ENCODE assay signal across 8 cellular contexts in genomic region chr2:175168564-175168945, GRCh38. TPM values are rescaled to one million over a fixed set of nuclear protein-coding genes. Genes with fewer than 3 reads are reported as not detected.
A peak's percentile ranks its signal among the peaks of the same experiment; 100 is the strongest.
DNase-seq lines count a peak whose midpoint lies in the region; ATAC-seq and TF ChIP-seq lines count a peak whose summit lies in the region.

No MANE protein-coding gene starts in this region.

- H3K9ac ChIP-seq in adipocyte (ENCODE audit: low read length) = peak overlapping the region; percentile 100

- intact Hi-C loops in heart left ventricle (cut with DNase I) = loop anchor here in 4 of 10 donors (1.0 to 10.0 kb wide), 5 partner anchors 13 to 164 kb away; partner anchors contain the start of genes ATP5MC3 (in 1 of the 4) and CHN1 (in 1 of the 4)
- intact Hi-C loops in left cardiac atrium (cut with DNase I) = no loop called here

- H3K27me3 ChIP-seq in heart left ventricle = no peaks in the 10 kb centered on the region
- H3K27me3 ChIP-seq in adipocyte (replicated peaks; ENCODE audit: control insufficient read depth, insufficient read depth, low read length) = no peaks in the 10 kb centered on the region
- H3K27me3 ChIP-seq in lung (ENCODE audit: control insufficient read depth, insufficient read depth) = no peaks in the 10 kb centered on the region

- H3K9me3 ChIP-seq in heart left ventricle = no peaks in the 10 kb centered on the region
- no peaks in the 10 kb centered on the region for H3K9me3 ChIP-seq in adipocyte (ENCODE audit: control insufficient read depth, low read length)
- no peaks in the 10 kb centered on the region for H3K9me3 ChIP-seq in lung (ENCODE audit: control insufficient read depth in 2 of 2, insufficient read depth in 1 of 2, low read length in 1 of 2)

- H3K27ac ChIP-seq in heart left ventricle (peak overlapping the region in 11 of 12 donors; percentile 49 to 99 (median 87)), lung (ENCODE audit: low read depth in 1 of 2, low read length in 1 of 2) (peak overlapping the region; percentile 75 to 96)

- no peak for DNase-seq in heart left ventricle
- DNase-seq in left cardiac atrium = no peak
- DNase-seq in adipocyte (ENCODE audit: low read depth) = no peak
- no peak for DNase-seq in lung (ENCODE audit: low spot score)
- DNase-seq in LoVo (ENCODE audit: low spot score) = no peak
- no peak for DNase-seq in NCI-H1105 treated with DMSO at 0.1 percent for 48 hours (lab: John Stamatoyannopoulos, UW)
- DNase-seq in NCI-H2196 (lab: John Stamatoyannopoulos, UW; ENCODE audit: unreplicated experiment) = no peak

- WGBS in heart left ventricle, 4 donors = 0 to 1% (median 0%) methylated on average over 11 of the region's 11 CpGs
- WGBS in lung, 2 donors = 0 to 1% methylated on average over 11 of the region's 11 CpGs

- H3K36me3 ChIP-seq in heart left ventricle (peaks cover 0 to 16% (median 0%) of the 10 kb centered on the region in 9 donors), adipocyte (ENCODE audit: control insufficient read depth, insufficient read depth, low read length, severe bottlenecking) (peaks cover 7% of the 10 kb centered on the region), lung (ENCODE audit: control insufficient read depth in 2 of 2, insufficient read depth in 2 of 2, low read length in 2 of 2) (peaks cover 0 to 3% of the 10 kb centered on the region in 2 donors)

- H3K4me3 ChIP-seq in heart left ventricle (peak overlapping the region; percentile 16 to 94 (median 84)), adipocyte (ENCODE audit: low read length) (peak overlapping the region; percentile 99), lung (peak overlapping the region; percentile 64)

- no peak for TF ChIP-seq POLR2A in heart left ventricle (IDR thresholded peaks at IDR 0.05)

- ATAC-seq in heart left ventricle (no peak), left cardiac atrium (no peak), HG03103 (IDR thresholded peaks at IDR 0.05; ENCODE audit: low read depth, unreplicated experiment) (peak; percentile 11), lung (ENCODE audit: insufficient read depth, low FRiP score) (peak; percentile 5)

- TF ChIP-seq CTCF in heart left ventricle (IDR thresholded peaks at IDR 0.05) (no peak), lung (IDR thresholded peaks at IDR 0.05; ENCODE audit: control extremely low read depth, extremely low read depth) (no peak)

- peaks cover 0 to 38% (median 14%) of the 10 kb centered on the region in 12 donors for H3K4me1 ChIP-seq in heart left ventricle
- peaks cover 21% of the 10 kb centered on the region for H3K4me1 ChIP-seq in adipocyte (ENCODE audit: control insufficient read depth, insufficient read depth, low read length)
- peaks cover 2 to 3% of the 10 kb centered on the region in 2 donors for H3K4me1 ChIP-seq in lung (ENCODE audit: control insufficient read depth in 2 of 2, insufficient read depth in 2 of 2, low read length in 2 of 2)

RNA-seq across cellular contexts. Expression of gene ATF2, which starts 0.6 kb away (rescaled TPM):
- total RNA-seq in heart left ventricle = 10 to 100 TPM; 17.1 to 41.5 (median 28.5) TPM
- 10 to 100 TPM; 11.2 to 14.4 TPM for polyA plus RNA-seq in heart left ventricle
- 10 to 100 TPM; 29.7 to 32.1 TPM for total RNA-seq in left cardiac atrium
- total RNA-seq in lung = 10 to 100 TPM; 43.2 to 92.7 TPM
- polyA plus RNA-seq in lung = 10 to 100 TPM; 16.3 to 17.2 TPM

RNA-seq across cellular contexts. Expression of gene ATP5MC3, which starts 13.0 kb away (rescaled TPM):
- total RNA-seq in heart left ventricle (1,000 to 10,000 TPM in 4 of 9 donors, 100 to 1,000 TPM in 5; 474 to 1,123 (median 986) TPM), left cardiac atrium (100 to 1,000 TPM; 774 to 962 TPM), lung (100 to 1,000 TPM in 1 of 2 donors, 10 to 100 TPM in 1; 72.0 to 183 TPM)
- polyA plus RNA-seq in heart left ventricle (1,000 to 10,000 TPM; 1,066 to 1,093 TPM), lung (100 to 1,000 TPM; 172 to 255 TPM)

Comparison
In these comparisons a context has a peak if more than half of its experiments do, and no peak if none do; other contexts are left out.
1. ATAC-seq: peak in HG03103 (single experiment) and lung (single experiment); none in heart left ventricle (0 of 4) and left cardiac atrium (0 of 2).
2. Peak in every context shown above with its lines, with median percentiles within 50 percentile points of each other: H3K4me3 ChIP-seq.